ENCODE assay signal across 1 cellular context in the genomic region with DNA sequence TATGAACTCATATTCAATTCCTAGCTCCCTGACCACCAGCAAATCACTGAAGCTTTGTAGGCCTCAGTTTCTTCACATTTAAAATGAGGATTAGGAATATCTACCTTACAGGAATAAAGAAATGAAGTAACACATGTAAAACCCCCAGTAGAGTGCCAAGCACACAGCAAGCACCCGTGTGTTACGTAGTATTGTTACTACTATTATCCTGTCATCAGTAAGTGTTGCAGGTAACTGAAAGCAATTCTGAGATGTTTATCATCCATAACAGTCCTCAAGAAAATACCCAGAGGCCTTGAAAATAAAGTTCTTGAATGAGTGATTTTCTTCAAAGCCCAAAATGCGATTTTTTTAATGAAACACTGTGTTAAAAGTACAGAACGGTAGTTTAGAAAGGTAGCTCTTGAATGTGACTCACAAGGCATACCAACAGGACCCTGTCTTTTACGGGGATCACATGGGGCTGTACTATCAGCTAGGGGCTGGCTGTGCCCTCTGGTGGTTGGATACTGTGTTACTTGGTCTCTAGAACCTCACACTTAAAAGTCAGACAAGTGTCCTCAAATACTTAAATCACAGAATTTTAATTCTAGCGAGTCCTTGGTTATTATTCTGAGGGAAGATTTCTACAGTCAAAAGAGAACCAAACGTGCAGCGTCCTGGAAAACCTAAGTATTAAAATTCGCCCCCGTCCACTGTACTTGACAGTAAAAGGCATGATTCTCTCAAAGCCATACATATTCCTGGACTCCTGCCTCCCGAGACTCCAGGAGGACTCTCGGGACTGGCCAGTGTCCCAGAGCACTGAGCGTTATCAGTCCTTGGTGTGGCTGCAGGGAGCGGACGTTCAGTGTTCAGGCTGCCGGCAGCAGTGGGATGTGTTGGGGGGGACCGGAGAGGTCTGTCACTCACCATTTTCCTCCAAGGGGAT.
TF ChIP-seq lines count a peak whose summit lies in the region.

No MANE protein-coding gene starts in this region.

TF ChIP-seq in HepG2, 621 proteins besides CTCF, POLR2A, EP300 and RAD21 (continues in another document):
- TF ChIP-seq, protein P1, sequence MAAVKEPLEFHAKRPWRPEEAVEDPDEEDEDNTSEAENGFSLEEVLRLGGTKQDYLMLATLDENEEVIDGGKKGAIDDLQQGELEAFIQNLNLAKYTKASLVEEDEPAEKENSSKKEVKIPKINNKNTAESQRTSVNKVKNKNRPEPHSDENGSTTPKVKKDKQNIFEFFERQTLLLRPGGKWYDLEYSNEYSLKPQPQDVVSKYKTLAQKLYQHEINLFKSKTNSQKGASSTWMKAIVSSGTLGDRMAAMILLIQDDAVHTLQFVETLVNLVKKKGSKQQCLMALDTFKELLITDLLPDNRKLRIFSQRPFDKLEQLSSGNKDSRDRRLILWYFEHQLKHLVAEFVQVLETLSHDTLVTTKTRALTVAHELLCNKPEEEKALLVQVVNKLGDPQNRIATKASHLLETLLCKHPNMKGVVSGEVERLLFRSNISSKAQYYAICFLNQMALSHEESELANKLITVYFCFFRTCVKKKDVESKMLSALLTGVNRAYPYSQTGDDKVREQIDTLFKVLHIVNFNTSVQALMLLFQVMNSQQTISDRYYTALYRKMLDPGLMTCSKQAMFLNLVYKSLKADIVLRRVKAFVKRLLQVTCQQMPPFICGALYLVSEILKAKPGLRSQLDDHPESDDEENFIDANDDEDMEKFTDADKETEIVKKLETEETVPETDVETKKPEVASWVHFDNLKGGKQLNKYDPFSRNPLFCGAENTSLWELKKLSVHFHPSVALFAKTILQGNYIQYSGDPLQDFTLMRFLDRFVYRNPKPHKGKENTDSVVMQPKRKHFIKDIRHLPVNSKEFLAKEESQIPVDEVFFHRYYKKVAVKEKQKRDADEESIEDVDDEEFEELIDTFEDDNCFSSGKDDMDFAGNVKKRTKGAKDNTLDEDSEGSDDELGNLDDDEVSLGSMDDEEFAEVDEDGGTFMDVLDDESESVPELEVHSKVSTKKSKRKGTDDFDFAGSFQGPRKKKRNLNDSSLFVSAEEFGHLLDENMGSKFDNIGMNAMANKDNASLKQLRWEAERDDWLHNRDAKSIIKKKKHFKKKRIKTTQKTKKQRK (IDR thresholded peaks at IDR 0.05; ENCODE audit: low read length), result no peak
- peak; percentile 69 for TF ChIP-seq STAG1 (CRISPR knock-in tag; IDR thresholded peaks at IDR 0.05)
- 0 out of 2 replicates have a peak, but pooled peaks have one; percentile 25 for TF ChIP-seq ZNF263 (CRISPR knock-in tag; IDR thresholded peaks at IDR 0.05)
- peak; percentile 69; the same call in 1 of the 2 replicates for TF ChIP-seq TARDBP (CRISPR knock-in tag; IDR thresholded peaks at IDR 0.05)
- TF ChIP-seq, protein P2, sequence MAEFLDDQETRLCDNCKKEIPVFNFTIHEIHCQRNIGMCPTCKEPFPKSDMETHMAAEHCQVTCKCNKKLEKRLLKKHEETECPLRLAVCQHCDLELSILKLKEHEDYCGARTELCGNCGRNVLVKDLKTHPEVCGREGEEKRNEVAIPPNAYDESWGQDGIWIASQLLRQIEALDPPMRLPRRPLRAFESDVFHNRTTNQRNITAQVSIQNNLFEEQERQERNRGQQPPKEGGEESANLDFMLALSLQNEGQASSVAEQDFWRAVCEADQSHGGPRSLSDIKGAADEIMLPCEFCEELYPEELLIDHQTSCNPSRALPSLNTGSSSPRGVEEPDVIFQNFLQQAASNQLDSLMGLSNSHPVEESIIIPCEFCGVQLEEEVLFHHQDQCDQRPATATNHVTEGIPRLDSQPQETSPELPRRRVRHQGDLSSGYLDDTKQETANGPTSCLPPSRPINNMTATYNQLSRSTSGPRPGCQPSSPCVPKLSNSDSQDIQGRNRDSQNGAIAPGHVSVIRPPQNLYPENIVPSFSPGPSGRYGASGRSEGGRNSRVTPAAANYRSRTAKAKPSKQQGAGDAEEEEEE (CRISPR knock-in tag; IDR thresholded peaks at IDR 0.05; ENCODE audit: borderline replicate concordance), result no peak
- TF ChIP-seq, protein P3, sequence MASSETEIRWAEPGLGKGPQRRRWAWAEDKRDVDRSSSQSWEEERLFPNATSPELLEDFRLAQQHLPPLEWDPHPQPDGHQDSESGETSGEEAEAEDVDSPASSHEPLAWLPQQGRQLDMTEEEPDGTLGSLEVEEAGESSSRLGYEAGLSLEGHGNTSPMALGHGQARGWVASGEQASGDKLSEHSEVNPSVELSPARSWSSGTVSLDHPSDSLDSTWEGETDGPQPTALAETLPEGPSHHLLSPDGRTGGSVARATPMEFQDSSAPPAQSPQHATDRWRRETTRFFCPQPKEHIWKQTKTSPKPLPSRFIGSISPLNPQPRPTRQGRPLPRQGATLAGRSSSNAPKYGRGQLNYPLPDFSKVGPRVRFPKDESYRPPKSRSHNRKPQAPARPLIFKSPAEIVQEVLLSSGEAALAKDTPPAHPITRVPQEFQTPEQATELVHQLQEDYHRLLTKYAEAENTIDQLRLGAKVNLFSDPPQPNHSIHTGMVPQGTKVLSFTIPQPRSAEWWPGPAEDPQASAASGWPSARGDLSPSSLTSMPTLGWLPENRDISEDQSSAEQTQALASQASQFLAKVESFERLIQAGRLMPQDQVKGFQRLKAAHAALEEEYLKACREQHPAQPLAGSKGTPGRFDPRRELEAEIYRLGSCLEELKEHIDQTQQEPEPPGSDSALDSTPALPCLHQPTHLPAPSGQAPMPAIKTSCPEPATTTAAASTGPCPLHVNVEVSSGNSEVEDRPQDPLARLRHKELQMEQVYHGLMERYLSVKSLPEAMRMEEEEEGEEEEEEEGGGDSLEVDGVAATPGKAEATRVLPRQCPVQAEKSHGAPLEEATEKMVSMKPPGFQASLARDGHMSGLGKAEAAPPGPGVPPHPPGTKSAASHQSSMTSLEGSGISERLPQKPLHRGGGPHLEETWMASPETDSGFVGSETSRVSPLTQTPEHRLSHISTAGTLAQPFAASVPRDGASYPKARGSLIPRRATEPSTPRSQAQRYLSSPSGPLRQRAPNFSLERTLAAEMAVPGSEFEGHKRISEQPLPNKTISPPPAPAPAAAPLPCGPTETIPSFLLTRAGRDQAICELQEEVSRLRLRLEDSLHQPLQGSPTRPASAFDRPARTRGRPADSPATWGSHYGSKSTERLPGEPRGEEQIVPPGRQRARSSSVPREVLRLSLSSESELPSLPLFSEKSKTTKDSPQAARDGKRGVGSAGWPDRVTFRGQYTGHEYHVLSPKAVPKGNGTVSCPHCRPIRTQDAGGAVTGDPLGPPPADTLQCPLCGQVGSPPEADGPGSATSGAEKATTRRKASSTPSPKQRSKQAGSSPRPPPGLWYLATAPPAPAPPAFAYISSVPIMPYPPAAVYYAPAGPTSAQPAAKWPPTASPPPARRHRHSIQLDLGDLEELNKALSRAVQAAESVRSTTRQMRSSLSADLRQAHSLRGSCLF (CRISPR knock-in tag; IDR thresholded peaks at IDR 0.05; ENCODE audit: borderline replicate concordance), result no peak
- 0 out of 2 replicates have a peak, but pooled peaks have one; percentile 9 for TF ChIP-seq MXD4 (CRISPR knock-in tag; IDR thresholded peaks at IDR 0.05)
- TF ChIP-seq, protein P4, sequence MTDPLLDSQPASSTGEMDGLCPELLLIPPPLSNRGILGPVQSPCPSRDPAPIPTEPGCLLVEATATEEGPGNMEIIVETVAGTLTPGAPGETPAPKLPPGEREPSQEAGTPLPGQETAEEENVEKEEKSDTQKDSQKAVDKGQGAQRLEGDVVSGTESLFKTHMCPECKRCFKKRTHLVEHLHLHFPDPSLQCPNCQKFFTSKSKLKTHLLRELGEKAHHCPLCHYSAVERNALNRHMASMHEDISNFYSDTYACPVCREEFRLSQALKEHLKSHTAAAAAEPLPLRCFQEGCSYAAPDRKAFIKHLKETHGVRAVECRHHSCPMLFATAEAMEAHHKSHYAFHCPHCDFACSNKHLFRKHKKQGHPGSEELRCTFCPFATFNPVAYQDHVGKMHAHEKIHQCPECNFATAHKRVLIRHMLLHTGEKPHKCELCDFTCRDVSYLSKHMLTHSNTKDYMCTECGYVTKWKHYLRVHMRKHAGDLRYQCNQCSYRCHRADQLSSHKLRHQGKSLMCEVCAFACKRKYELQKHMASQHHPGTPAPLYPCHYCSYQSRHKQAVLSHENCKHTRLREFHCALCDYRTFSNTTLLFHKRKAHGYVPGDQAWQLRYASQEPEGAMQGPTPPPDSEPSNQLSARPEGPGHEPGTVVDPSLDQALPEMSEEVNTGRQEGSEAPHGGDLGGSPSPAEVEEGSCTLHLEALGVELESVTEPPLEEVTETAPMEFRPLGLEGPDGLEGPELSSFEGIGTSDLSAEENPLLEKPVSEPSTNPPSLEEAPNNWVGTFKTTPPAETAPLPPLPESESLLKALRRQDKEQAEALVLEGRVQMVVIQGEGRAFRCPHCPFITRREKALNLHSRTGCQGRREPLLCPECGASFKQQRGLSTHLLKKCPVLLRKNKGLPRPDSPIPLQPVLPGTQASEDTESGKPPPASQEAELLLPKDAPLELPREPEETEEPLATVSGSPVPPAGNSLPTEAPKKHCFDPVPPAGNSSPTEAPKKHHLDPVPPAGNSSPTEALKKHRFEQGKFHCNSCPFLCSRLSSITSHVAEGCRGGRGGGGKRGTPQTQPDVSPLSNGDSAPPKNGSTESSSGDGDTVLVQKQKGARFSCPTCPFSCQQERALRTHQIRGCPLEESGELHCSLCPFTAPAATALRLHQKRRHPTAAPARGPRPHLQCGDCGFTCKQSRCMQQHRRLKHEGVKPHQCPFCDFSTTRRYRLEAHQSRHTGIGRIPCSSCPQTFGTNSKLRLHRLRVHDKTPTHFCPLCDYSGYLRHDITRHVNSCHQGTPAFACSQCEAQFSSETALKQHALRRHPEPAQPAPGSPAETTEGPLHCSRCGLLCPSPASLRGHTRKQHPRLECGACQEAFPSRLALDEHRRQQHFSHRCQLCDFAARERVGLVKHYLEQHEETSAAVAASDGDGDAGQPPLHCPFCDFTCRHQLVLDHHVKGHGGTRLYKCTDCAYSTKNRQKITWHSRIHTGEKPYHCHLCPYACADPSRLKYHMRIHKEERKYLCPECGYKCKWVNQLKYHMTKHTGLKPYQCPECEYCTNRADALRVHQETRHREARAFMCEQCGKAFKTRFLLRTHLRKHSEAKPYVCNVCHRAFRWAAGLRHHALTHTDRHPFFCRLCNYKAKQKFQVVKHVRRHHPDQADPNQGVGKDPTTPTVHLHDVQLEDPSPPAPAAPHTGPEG (CRISPR knock-in tag; IDR thresholded peaks at IDR 0.05), result no peak
- TF ChIP-seq, protein P5, sequence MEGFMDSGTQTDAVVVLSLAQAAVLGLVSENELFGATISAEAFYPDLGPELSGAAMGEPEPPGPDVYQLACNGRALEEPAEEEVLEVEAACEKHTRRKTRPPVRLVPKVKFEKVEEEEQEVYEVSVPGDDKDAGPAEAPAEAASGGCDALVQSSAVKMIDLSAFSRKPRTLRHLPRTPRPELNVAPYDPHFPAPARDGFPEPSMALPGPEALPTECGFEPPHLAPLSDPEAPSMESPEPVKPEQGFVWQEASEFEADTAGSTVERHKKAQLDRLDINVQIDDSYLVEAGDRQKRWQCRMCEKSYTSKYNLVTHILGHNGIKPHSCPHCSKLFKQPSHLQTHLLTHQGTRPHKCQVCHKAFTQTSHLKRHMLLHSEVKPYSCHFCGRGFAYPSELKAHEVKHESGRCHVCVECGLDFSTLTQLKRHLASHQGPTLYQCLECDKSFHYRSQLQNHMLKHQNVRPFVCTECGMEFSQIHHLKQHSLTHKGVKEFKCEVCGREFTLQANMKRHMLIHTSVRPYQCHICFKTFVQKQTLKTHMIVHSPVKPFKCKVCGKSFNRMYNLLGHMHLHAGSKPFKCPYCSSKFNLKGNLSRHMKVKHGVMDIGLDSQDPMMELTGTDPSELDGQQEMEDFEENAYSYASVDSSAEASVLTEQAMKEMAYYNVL (CRISPR knock-in tag; IDR thresholded peaks at IDR 0.05; ENCODE audit: borderline replicate concordance), result no peak
- TF ChIP-seq, protein P6, sequence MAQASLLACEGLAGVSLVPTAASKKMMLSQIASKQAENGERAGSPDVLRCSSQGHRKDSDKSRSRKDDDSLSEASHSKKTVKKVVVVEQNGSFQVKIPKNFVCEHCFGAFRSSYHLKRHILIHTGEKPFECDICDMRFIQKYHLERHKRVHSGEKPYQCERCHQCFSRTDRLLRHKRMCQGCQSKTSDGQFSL (CRISPR knock-in tag; IDR thresholded peaks at IDR 0.05), result 0 out of 2 replicates have a peak, but pooled peaks have one; percentile 7
- TF ChIP-seq NAIF1 (CRISPR knock-in tag; IDR thresholded peaks at IDR 0.05; ENCODE audit: borderline replicate concordance), result 0 out of 2 replicates have a peak, but pooled peaks have one; percentile 15
- 0 out of 2 replicates have a peak, but pooled peaks have one; percentile 79 for TF ChIP-seq ZNF354B (CRISPR knock-in tag; IDR thresholded peaks at IDR 0.05)
- no peak for TF ChIP-seq ZNF24 (IDR thresholded peaks at IDR 0.05)
- TF ChIP-seq, protein P7, sequence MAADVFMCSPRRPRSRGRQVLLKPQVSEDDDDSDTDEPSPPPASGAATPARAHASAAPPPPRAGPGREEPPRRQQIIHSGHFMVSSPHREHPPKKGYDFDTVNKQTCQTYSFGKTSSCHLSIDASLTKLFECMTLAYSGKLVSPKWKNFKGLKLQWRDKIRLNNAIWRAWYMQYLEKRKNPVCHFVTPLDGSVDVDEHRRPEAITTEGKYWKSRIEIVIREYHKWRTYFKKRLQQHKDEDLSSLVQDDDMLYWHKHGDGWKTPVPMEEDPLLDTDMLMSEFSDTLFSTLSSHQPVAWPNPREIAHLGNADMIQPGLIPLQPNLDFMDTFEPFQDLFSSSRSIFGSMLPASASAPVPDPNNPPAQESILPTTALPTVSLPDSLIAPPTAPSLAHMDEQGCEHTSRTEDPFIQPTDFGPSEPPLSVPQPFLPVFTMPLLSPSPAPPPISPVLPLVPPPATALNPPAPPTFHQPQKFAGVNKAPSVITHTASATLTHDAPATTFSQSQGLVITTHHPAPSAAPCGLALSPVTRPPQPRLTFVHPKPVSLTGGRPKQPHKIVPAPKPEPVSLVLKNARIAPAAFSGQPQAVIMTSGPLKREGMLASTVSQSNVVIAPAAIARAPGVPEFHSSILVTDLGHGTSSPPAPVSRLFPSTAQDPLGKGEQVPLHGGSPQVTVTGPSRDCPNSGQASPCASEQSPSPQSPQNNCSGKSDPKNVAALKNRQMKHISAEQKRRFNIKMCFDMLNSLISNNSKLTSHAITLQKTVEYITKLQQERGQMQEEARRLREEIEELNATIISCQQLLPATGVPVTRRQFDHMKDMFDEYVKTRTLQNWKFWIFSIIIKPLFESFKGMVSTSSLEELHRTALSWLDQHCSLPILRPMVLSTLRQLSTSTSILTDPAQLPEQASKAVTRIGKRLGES (CRISPR knock-in tag; IDR thresholded peaks at IDR 0.05; ENCODE audit: borderline replicate concordance), result no peak
- TF ChIP-seq GABPA (IDR thresholded peaks at IDR 0.05; ENCODE audit: low read depth, low read length), result no peak
- peak; percentile 34; the same call in 1 of the 2 replicates for TF ChIP-seq GABPA (CRISPR knock-in tag; IDR thresholded peaks at IDR 0.05; ENCODE audit: low read depth)
- 0 out of 2 replicates have a peak, but pooled peaks have one; percentile 44 for TF ChIP-seq TGIF2 (CRISPR knock-in tag; IDR thresholded peaks at IDR 0.05)
- TF ChIP-seq, protein P8, sequence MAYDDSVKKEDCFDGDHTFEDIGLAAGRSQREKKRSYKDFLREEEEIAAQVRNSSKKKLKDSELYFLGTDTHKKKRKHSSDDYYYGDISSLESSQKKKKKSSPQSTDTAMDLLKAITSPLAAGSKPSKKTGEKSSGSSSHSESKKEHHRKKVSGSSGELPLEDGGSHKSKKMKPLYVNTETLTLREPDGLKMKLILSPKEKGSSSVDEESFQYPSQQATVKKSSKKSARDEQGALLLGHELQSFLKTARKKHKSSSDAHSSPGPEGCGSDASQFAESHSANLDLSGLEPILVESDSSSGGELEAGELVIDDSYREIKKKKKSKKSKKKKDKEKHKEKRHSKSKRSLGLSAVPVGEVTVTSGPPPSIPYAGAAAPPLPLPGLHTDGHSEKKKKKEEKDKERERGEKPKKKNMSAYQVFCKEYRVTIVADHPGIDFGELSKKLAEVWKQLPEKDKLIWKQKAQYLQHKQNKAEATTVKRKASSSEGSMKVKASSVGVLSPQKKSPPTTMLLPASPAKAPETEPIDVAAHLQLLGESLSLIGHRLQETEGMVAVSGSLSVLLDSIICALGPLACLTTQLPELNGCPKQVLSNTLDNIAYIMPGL (CRISPR knock-in tag; IDR thresholded peaks at IDR 0.05; ENCODE audit: borderline replicate concordance in 1 of 2, low read depth in 1 of 2), result 0 out of 4 replicates have a peak, but pooled peaks of 1 of the 2 experiments have one; percentile 40
